ENCODE assay signal across 21 cellular contexts in genomic region chr9:7534211-7534935, GRCh38.
A peak's percentile ranks its signal among the peaks of the same experiment; 100 is the strongest.
DNase-seq lines count a peak whose midpoint lies in the region; ATAC-seq, FAIRE-seq and TF ChIP-seq lines count a peak whose summit lies in the region.
"Had no signal": no experiment of that assay in that cellular context is flagged by ENCODE, and none has a peak within 500 bp of the region (broad histone marks: within the 10 kb centered on the region; RNA-seq: fewer than 3 reads in every experiment).

No MANE protein-coding gene starts in this region.

- intact Hi-C loops in activated CD4-positive, alpha-beta memory T cell treated with anti-CD3 and anti-CD28 coated beads for 36 hours (cut with micrococcal nuclease): loop anchor here (1.0 kb wide), 2 partner anchors 128 to 707 kb away; no protein-coding TSS in a partner anchor
- intact Hi-C loops in uterus (cut with DNase I; ENCODE audit: low total_unique reads): no loop called here

- H3K9ac ChIP-seq in GM23248: no peak overlapping the region
- H3K9ac ChIP-seq: BLaER1 had no signal

- no peak overlapping the region for H3K4me3 ChIP-seq in GM23248
- no peak overlapping the region for H3K4me3 ChIP-seq in fibroblast of pulmonary artery (replicated peaks; ENCODE audit: low read depth, low read length)
- H3K4me3 ChIP-seq in uterus: no peak overlapping the region
- H3K4me3 ChIP-seq: BLaER1, dorsolateral prefrontal cortex had no signal

- ATAC-seq in activated T-cell treated with anti-CD3 and anti-CD28 coated beads, Interleukin-2, amount 50 U/mL, for 4 hours: peak; percentile 40 to 52
- ATAC-seq: HepG2, sciatic nerve, T-helper 17 cell had no signal

- no peak for TF ChIP-seq CTCF in fibroblast of pulmonary artery (IDR thresholded peaks at IDR 0.05; ENCODE audit: low read length, missing control alignments)
- no peak for TF ChIP-seq CTCF in uterus (IDR thresholded peaks at IDR 0.05)

- POLR2A ChIA-PET in activated CD4-positive, alpha-beta memory T cell treated with anti-CD3 and anti-CD28 coated beads for 36 hours (lab: Charles Lee): interaction anchor here (1.0 kb wide), 1 partner anchor 236 kb away, joined by 3 read pairs; no protein-coding TSS in a partner anchor

- no peaks in the 10 kb centered on the region for H3K36me3 Mint-ChIP-seq in activated T-cell treated with anti-CD3 and anti-CD28 coated beads, Interleukin-2, amount 50 U/mL, for 4 hours (ENCODE audit: insufficient read depth)
- no peaks in the 10 kb centered on the region for H3K36me3 Mint-ChIP-seq in activated CD4-positive, alpha-beta memory T cell treated with anti-CD3 and anti-CD28 coated beads for 36 hours

- H3K9me2 ChIP-seq in GM23248 (ENCODE audit: insufficient read depth): no peaks in the 10 kb centered on the region

- 33 to 37% methylated on average over 5 of the region's 5 CpGs for WGBS in GM23248 (ENCODE audit: low coverage in 1 of 2, low lambda C conversion rate in 2 of 2, missing lambda C conversion rate in 2 of 2), 2 experiments

- no peak for TF ChIP-seq POLR2A in uterus (IDR thresholded peaks at IDR 0.05)

- H3K27ac Mint-ChIP-seq in activated CD4-positive, alpha-beta memory T cell treated with anti-CD3 and anti-CD28 coated beads for 36 hours: peak overlapping the region; percentile 31
- H3K27ac Mint-ChIP-seq: nephron progenitor cell, T-helper 17 cell had no signal

- no peak overlapping the region for H3K4me3 Mint-ChIP-seq in activated T-cell treated with anti-CD3 and anti-CD28 coated beads, Interleukin-2, amount 50 U/mL, for 4 hours
- H3K4me3 Mint-ChIP-seq in activated CD4-positive, alpha-beta memory T cell treated with anti-CD3 and anti-CD28 coated beads for 36 hours: no peak overlapping the region
- H3K4me3 Mint-ChIP-seq: nephron progenitor cell, T-helper 17 cell had no signal

- no peak overlapping the region for H3K4me2 ChIP-seq in GM23248 (ENCODE audit: unreplicated experiment)
- H3K4me2 ChIP-seq: BLaER1 had no signal

- no peaks in the 10 kb centered on the region for H3F3A ChIP-seq in GM23248 (ENCODE audit: insufficient read depth)

- H4K20me1 ChIP-seq in GM23248 (ENCODE audit: insufficient read depth): no peaks in the 10 kb centered on the region
- H4K20me1 ChIP-seq: BLaER1 had no signal

- H2AFZ ChIP-seq in GM23248: 0 out of 2 replicates have a peak overlapping the region, but pooled peaks have one; percentile 11

- in situ Hi-C loops in GM23248 (cut with MboI): loop anchor here (25.0 kb wide), 1 partner anchor 622 kb away; no protein-coding TSS in a partner anchor

- no peaks in the 10 kb centered on the region for H3K9me3 Mint-ChIP-seq in activated T-cell treated with anti-CD3 and anti-CD28 coated beads, Interleukin-2, amount 50 U/mL, for 4 hours
- H3K9me3 Mint-ChIP-seq in activated CD4-positive, alpha-beta memory T cell treated with anti-CD3 and anti-CD28 coated beads for 36 hours: no peaks in the 10 kb centered on the region

- no peak overlapping the region for H3K27ac ChIP-seq in GM23248
- H3K27ac ChIP-seq in uterus: no peak overlapping the region
- H3K27ac ChIP-seq: BLaER1, dorsolateral prefrontal cortex had no signal

- H3K36me3 ChIP-seq in GM23248 (ENCODE audit: low read depth) (no peaks in the 10 kb centered on the region), uterus (no peaks in the 10 kb centered on the region)
- H3K36me3 ChIP-seq: BLaER1 had no signal

- H3K4me1 Mint-ChIP-seq in activated T-cell treated with anti-CD3 and anti-CD28 coated beads, Interleukin-2, amount 50 U/mL, for 4 hours (ENCODE audit: low read depth): no peaks in the 10 kb centered on the region
- H3K4me1 Mint-ChIP-seq in activated CD4-positive, alpha-beta memory T cell treated with anti-CD3 and anti-CD28 coated beads for 36 hours (ENCODE audit: low read depth): peaks cover 13% of the 10 kb centered on the region
- H3K4me1 Mint-ChIP-seq: T-helper 17 cell had no signal

- no peak for FAIRE-seq in frontal cortex (lab: Jason Lieb, UNC)
- FAIRE-seq: HepG2 had no signal

- CTCF ChIA-PET in activated CD4-positive, alpha-beta memory T cell treated with anti-CD3 and anti-CD28 coated beads for 36 hours (lab: Charles Lee): interaction anchor here (0.9 to 1.9 kb wide), 4 partner anchors 10 to 707 kb away, joined by 3 to 14 read pairs (median 8); no protein-coding TSS in a partner anchor

- H3K4me1 ChIP-seq in GM23248 (ENCODE audit: insufficient read depth): no peaks in the 10 kb centered on the region
- no peaks in the 10 kb centered on the region for H3K4me1 ChIP-seq in uterus
- H3K4me1 ChIP-seq: BLaER1 had no signal

- peaks cover 19% of the 10 kb centered on the region for H3K27me3 Mint-ChIP-seq in activated T-cell treated with anti-CD3 and anti-CD28 coated beads, Interleukin-2, amount 50 U/mL, for 4 hours (ENCODE audit: low read depth)
- H3K27me3 Mint-ChIP-seq in activated CD4-positive, alpha-beta memory T cell treated with anti-CD3 and anti-CD28 coated beads for 36 hours: peaks cover 16% of the 10 kb centered on the region

- no peaks in the 10 kb centered on the region for H3K79me2 ChIP-seq in GM23248 (ENCODE audit: insufficient read depth)

- no peak for DNase-seq in activated T-cell treated with anti-CD3 and anti-CD28 coated beads, Interleukin-2, amount 50 U/mL, for 4 hours
- DNase-seq in activated T-cell treated with anti-CD3 and anti-CD28 coated beads for 4 hours (no peak), GM23248 (peak; percentile 2), fibroblast of pulmonary artery (ENCODE audit: low read depth) (peak; percentile 7), NCI-H226 (no peak), frontal cortex (ENCODE audit: low spot score in 2 of 2) (no peak), uterus (no peak)
- peak; percentile 23 for DNase-seq in activated CD4-positive, alpha-beta memory T cell treated with anti-CD3 and anti-CD28 coated beads for 36 hours
- DNase-seq: ACHN; central memory CD4-positive, alpha-beta T cell; COR-L47; dorsolateral prefrontal cortex; NCI-H1048; NCI-H187; NCI-H2227 treated with DMSO at 0.1 percent for 48 hours; NCI-H748 treated with DMSO at 0.1 percent for 48 hours; nephron progenitor cell; T-helper 17 cell had no signal

- H3K9me3 ChIP-seq in GM23248 (ENCODE audit: low read depth): no peaks in the 10 kb centered on the region
- H3K9me3 ChIP-seq in uterus: no peaks in the 10 kb centered on the region
- H3K9me3 ChIP-seq: BLaER1 had no signal

- H3K27me3 ChIP-seq in GM23248 (replicated peaks; ENCODE audit: insufficient read depth) (no peaks in the 10 kb centered on the region; the same call in 1 of the 2 replicates), uterus (no peaks in the 10 kb centered on the region)
- H3K27me3 ChIP-seq: BLaER1 had no signal

Comparison
In these comparisons a context has a peak if more than half of its experiments do, and no peak if none do; other contexts are left out.
1. DNase-seq: peak in GM23248 (single experiment), activated CD4-positive, alpha-beta memory T cell treated with anti-CD3 and anti-CD28 coated beads for 36 hours (single experiment) and fibroblast of pulmonary artery (single experiment); none in activated T-cell treated with anti-CD3 and anti-CD28 coated beads, Interleukin-2, amount 50 U/mL, for 4 hours (single experiment), activated T-cell treated with anti-CD3 and anti-CD28 coated beads for 4 hours (single experiment), NCI-H226 (single experiment), frontal cortex (0 of 2) and uterus (0 of 2).